In genomic region chr9:70111042-70111602, GRCh38 we compare ENCODE assay signal across 8 cellular contexts.
A peak's percentile ranks its signal among the peaks of the same experiment; 100 is the strongest.
DNase-seq lines count a peak whose midpoint lies in the region; ATAC-seq and TF ChIP-seq lines count a peak whose summit lies in the region.

No MANE protein-coding gene starts in this region.

- no peaks in the 10 kb centered on the region for H3K27me3 ChIP-seq in IMR-90 (ENCODE audit: control insufficient read depth, insufficient read depth, low read length)
- no peaks in the 10 kb centered on the region for H3K27me3 ChIP-seq in cardiac muscle cell
- no peaks in the 10 kb centered on the region for H3K27me3 ChIP-seq in prostate gland (replicated peaks; ENCODE audit: insufficient read depth)

- ATAC-seq in GM21390 (IDR thresholded peaks at IDR 0.05; ENCODE audit: unreplicated experiment) = peak; percentile 87
- peak; percentile 67 for ATAC-seq in IMR-90 (ENCODE audit: low read depth)

- H2BK5ac ChIP-seq in IMR-90 (ENCODE audit: low read depth, low read length, poor library complexity, severe bottlenecking) = peak overlapping the region; percentile 31

- WGBS in IMR-90 (ENCODE audit: extremely low coverage in 2 of 2, insufficient read length in 1 of 2), 2 experiments = no CpG with 5 or more reads among the region's 4 CpGs
- 26% methylated on average over 4 of the region's 4 CpGs for WGBS in prostate gland

- H2BK15ac ChIP-seq in IMR-90 (ENCODE audit: low read depth, low read length) = peak overlapping the region; percentile 16; the same call in 2 of the 3 replicates

- no peak for TF ChIP-seq POLR2A in IMR-90 (IDR thresholded peaks at IDR 0.05; ENCODE audit: low read depth, low read length)
- no peak for TF ChIP-seq POLR2A in prostate gland (IDR thresholded peaks at IDR 0.05)

- H3K9me1 ChIP-seq in IMR-90 (ENCODE audit: insufficient read depth, low read length) = peaks cover 12% of the 10 kb centered on the region

- peak overlapping the region; percentile 65 for H2BK120ac ChIP-seq in IMR-90 (ENCODE audit: low read depth, low read length)

- peak overlapping the region; percentile 10 for H3K14ac ChIP-seq in IMR-90 (replicated peaks; ENCODE audit: low read depth, low read length)

- peak overlapping the region; percentile 61; the same call in 1 of the 2 replicates for H2AK5ac ChIP-seq in IMR-90 (ENCODE audit: low read depth, low read length)

- H3K4me1 ChIP-seq in IMR-90 (ENCODE audit: control insufficient read depth, insufficient read depth, low read length) (peaks cover 7% of the 10 kb centered on the region; the same call in 1 of the 2 replicates), cardiac muscle cell (ENCODE audit: low read depth) (no peaks in the 10 kb centered on the region), prostate gland (replicated peaks) (no peaks in the 10 kb centered on the region)

- no peak overlapping the region for H4K5ac ChIP-seq in IMR-90 (ENCODE audit: low read depth, low read length)

- H3K27me3 Mint-ChIP-seq in activated naive CD4-positive, alpha-beta T cell treated with anti-CD3 and anti-CD28 coated beads, Interleukin-2, amount 10 ng/mL, durations not matched to agents 7 days and 5 days = peaks cover 29% of the 10 kb centered on the region

- no peak overlapping the region for H3K23ac ChIP-seq in IMR-90 (ENCODE audit: low read depth, low read length)

- no peak overlapping the region for H3K56ac ChIP-seq in IMR-90 (ENCODE audit: extremely low read depth, insufficient read depth, low read length)

- peak overlapping the region; percentile 52; the same call in 1 of the 2 replicates for H2BK20ac ChIP-seq in IMR-90 (ENCODE audit: low read depth, low read length)

- no peaks in the 10 kb centered on the region for H3K4me1 Mint-ChIP-seq in activated naive CD4-positive, alpha-beta T cell treated with anti-CD3 and anti-CD28 coated beads, Interleukin-2, amount 10 ng/mL, durations not matched to agents 7 days and 5 days

- H3K9me3 ChIP-seq in IMR-90 (ENCODE audit: control insufficient read depth, insufficient read depth, low read length) (no peaks in the 10 kb centered on the region), cardiac muscle cell (ENCODE audit: low read depth) (no peaks in the 10 kb centered on the region), prostate gland (no peaks in the 10 kb centered on the region)

- no peaks in the 10 kb centered on the region for H3K36me3 Mint-ChIP-seq in activated naive CD4-positive, alpha-beta T cell treated with anti-CD3 and anti-CD28 coated beads, Interleukin-2, amount 10 ng/mL, durations not matched to agents 7 days and 5 days

- H3K27ac ChIP-seq in IMR-90 (ENCODE audit: insufficient read depth, low read length) = no peak overlapping the region
- no peak overlapping the region for H3K27ac ChIP-seq in cardiac muscle cell
- H3K27ac ChIP-seq in prostate gland = no peak overlapping the region

- in situ Hi-C loops in IMR-90 (cut with MboI; ENCODE audit: low sequenced_read_pairs) = loop anchor here (5.0 to 25.0 kb wide), 3 partner anchors 114 to 699 kb away; no protein-coding TSS in a partner anchor

- dilution Hi-C loops in IMR-90 (cut with HindIII; ENCODE audit: low sequenced_read_pairs, unreplicated experiment) = no loop called here

- H4K91ac ChIP-seq in IMR-90 (ENCODE audit: insufficient read depth, low read depth, low read length) = no peak overlapping the region

- H3K18ac ChIP-seq in IMR-90 (ENCODE audit: low read depth, low read length) = no peak overlapping the region; the same call in 1 of the 2 replicates

- H3K27ac Mint-ChIP-seq in activated naive CD4-positive, alpha-beta T cell treated with anti-CD3 and anti-CD28 coated beads, Interleukin-2, amount 10 ng/mL, durations not matched to agents 7 days and 5 days = no peak overlapping the region

- H3K4me2 ChIP-seq in IMR-90 (ENCODE audit: low read depth, low read length) = no peak overlapping the region

- H4K8ac ChIP-seq in IMR-90 (ENCODE audit: low read depth in 2 of 2, low read length in 2 of 2) = peak overlapping the region in 1 of 2 experiments; percentile 17; a peak in 1 of 4 replicates

- CTCF ChIA-PET in IMR-90 (lab: Yijun Ruan, JAX) = interaction anchor here (0.5 to 7.6 kb wide), 26 partner anchors 9 to 637 kb away, joined by 3 to 121 read pairs (median 4); no protein-coding TSS in a partner anchor
- CTCF ChIA-PET in activated naive CD4-positive, alpha-beta T cell treated with anti-CD3 and anti-CD28 coated beads, Interleukin-2, amount 10 ng/mL, durations not matched to agents 7 days and 5 days (lab: Charles Lee) = interaction anchor here (0.7 to 5.3 kb wide), 24 partner anchors 9 to 689 kb away, joined by 3 to 71 read pairs (median 4); no protein-coding TSS in a partner anchor

- no peak overlapping the region for H2AFZ ChIP-seq in IMR-90 (replicated peaks; ENCODE audit: low read length, poor library complexity)

- intact Hi-C loops in IMR-90 (cut with micrococcal nuclease) (loop anchor here (1.0 to 10.0 kb wide), 3 partner anchors 139 to 686 kb away; no protein-coding TSS in a partner anchor), prostate gland (cut with DNase I) (loop anchor here (1.0 to 10.0 kb wide), 3 partner anchors 44 to 234 kb away; no protein-coding TSS in a partner anchor)

- H3K9ac ChIP-seq in IMR-90 (ENCODE audit: low read depth, low read length) = no peak overlapping the region

- peak; percentile 82 for TF ChIP-seq RAD21 in IMR-90 (IDR thresholded peaks at IDR 0.05; ENCODE audit: low read length)

- no peaks in the 10 kb centered on the region for H4K20me1 ChIP-seq in IMR-90 (ENCODE audit: insufficient read depth, low read length)

- BruUV-seq in IMR-90 (replicated peaks; lab: Mats Ljungman, UMichigan) = no TSS peak

- H3K9me3 Mint-ChIP-seq in activated naive CD4-positive, alpha-beta T cell treated with anti-CD3 and anti-CD28 coated beads, Interleukin-2, amount 10 ng/mL, durations not matched to agents 7 days and 5 days = no peaks in the 10 kb centered on the region

- peak; percentile 96 for DNase-seq in DMS 273 (lab: John Stamatoyannopoulos, UW; ENCODE audit: unreplicated experiment)
- DNase-seq in IMR-90 = peak; percentile 81
- peak; percentile 77 for DNase-seq in RPMI8226
- DNase-seq in activated naive CD4-positive, alpha-beta T cell treated with anti-CD3 and anti-CD28 coated beads, Interleukin-2, amount 10 ng/mL, durations not matched to agents 7 days and 5 days = peak; percentile 66
- DNase-seq in cardiac muscle cell (ENCODE audit: low read depth in 1 of 2, low spot score in 1 of 2) = peak; percentile 77 to 79
- DNase-seq in prostate gland (ENCODE audit: low spot score) = peak; percentile 62
- no peak for DNase-seq in SK-N-DZ (ENCODE audit: low spot score)

- H3K4me3 Mint-ChIP-seq in activated naive CD4-positive, alpha-beta T cell treated with anti-CD3 and anti-CD28 coated beads, Interleukin-2, amount 10 ng/mL, durations not matched to agents 7 days and 5 days = no peak overlapping the region

- TF ChIP-seq CTCF in IMR-90 (conservative IDR thresholded peaks at IDR 0.05; ENCODE audit: low read depth, low read length) (peak; percentile 83), cardiac muscle cell (IDR thresholded peaks at IDR 0.05; ENCODE audit: low read depth, low read length) (peak; percentile 89), prostate gland (IDR thresholded peaks at IDR 0.05) (peak; percentile 60 to 84 (median 82))

- H3K4ac ChIP-seq in IMR-90 (ENCODE audit: low read depth, low read length) = peak overlapping the region; percentile 46; the same call in 1 of the 2 replicates

- no peak overlapping the region for H2AK9ac ChIP-seq in IMR-90 (replicated peaks; ENCODE audit: low read depth, low read length, poor library complexity)

- H3K4me3 ChIP-seq in IMR-90 (ENCODE audit: insufficient read depth, low read depth, low read length) = no peak overlapping the region
- no peak overlapping the region for H3K4me3 ChIP-seq in cardiac muscle cell
- no peak overlapping the region for H3K4me3 ChIP-seq in prostate gland

- no peaks in the 10 kb centered on the region for H3K79me1 ChIP-seq in IMR-90 (ENCODE audit: low read depth in 1 of 2, low read length in 2 of 2)

- no peaks in the 10 kb centered on the region for H3K36me3 ChIP-seq in IMR-90 (ENCODE audit: control insufficient read depth, insufficient read depth, low read length)
- no peaks in the 10 kb centered on the region for H3K36me3 ChIP-seq in cardiac muscle cell
- H3K36me3 ChIP-seq in prostate gland = no peaks in the 10 kb centered on the region

- POLR2A ChIA-PET in IMR-90 (lab: Charles Lee; ENCODE audit: unreplicated experiment) = interaction anchor here (0.9 kb wide), 1 partner anchor 67 kb away, joined by 7 read pairs; no protein-coding TSS in a partner anchor

TF ChIP-seq in IMR-90, 13 proteins besides CTCF, POLR2A, EP300 and RAD21:
- TF ChIP-seq SMC3 (IDR thresholded peaks at IDR 0.05; ENCODE audit: low read depth, low read length) (peak; percentile 91), USF2 (IDR thresholded peaks at IDR 0.05; ENCODE audit: low read depth, low read length) (no peak)
TF ChIP-seq in IMR-90: peak in this region for 1.
